Comparison of ENCODE assay signal across 1 cellular context in the genomic region with DNA sequence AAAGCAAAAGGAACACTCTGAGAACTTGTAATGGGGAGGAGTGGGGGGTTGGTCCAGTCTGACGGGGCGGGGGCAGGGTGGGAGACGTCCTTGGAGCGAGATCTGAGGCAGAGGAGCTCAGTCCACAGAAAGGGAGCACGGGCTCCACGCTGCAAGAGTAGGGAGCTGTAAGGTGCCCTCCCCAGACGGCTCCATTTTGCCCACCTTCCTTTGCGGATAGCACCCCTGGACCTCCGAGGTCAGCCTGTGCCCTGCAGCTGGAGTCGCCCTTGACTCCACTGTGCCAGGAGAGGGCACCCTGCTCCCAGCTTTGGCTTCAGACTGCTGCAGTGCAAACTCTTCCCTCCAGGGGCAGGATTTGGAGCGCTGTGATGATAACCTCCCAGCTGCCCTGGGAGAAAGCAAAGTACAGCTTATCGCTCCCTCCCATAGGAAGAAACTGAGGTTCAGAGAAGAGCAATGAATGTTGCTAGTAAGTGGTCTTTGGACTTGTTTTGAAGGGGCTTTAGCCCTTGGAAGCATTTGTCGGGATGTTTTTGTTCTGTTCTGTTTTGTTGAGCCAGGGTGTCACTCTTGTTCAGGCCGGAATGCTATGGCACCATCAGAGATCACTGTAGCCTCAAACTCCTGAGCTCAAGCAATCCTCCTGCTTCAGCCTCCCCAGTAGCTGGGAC.
TF ChIP-seq lines count a peak whose summit lies in the region.

No MANE protein-coding gene starts in this region.

TF ChIP-seq in HepG2, 621 proteins besides CTCF, POLR2A, EP300 and RAD21 (continued from another document and continues in another):
- TF ChIP-seq, protein P1, sequence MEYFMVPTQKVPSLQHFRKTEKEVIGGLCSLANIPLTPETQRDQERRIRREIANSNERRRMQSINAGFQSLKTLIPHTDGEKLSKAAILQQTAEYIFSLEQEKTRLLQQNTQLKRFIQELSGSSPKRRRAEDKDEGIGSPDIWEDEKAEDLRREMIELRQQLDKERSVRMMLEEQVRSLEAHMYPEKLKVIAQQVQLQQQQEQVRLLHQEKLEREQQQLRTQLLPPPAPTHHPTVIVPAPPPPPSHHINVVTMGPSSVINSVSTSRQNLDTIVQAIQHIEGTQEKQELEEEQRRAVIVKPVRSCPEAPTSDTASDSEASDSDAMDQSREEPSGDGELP (IDR thresholded peaks at IDR 0.05; ENCODE audit: borderline replicate concordance, low read depth) = peak; percentile 94
- TF ChIP-seq, protein P2, sequence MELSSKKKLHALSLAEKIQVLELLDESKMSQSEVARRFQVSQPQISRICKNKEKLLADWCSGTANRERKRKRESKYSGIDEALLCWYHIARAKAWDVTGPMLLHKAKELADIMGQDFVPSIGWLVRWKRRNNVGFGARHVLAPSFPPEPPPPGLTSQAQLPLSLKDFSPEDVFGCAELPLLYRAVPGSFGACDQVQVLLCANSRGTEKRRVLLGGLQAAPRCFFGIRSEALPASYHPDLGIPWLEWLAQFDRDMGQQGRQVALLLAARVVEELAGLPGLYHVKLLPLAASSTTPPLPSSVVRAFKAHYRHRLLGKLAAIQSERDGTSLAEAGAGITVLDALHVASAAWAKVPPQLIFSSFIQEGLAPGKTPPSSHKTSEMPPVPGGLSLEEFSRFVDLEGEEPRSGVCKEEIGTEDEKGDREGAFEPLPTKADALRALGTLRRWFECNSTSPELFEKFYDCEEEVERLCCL (CRISPR knock-in tag; IDR thresholded peaks at IDR 0.05; ENCODE audit: borderline replicate concordance) = peak; percentile 50; the same call in 1 of the 2 replicates
- TF ChIP-seq SMARCE1 (IDR thresholded peaks at IDR 0.05; ENCODE audit: borderline replicate concordance) = no peak
- TF ChIP-seq, protein P3, sequence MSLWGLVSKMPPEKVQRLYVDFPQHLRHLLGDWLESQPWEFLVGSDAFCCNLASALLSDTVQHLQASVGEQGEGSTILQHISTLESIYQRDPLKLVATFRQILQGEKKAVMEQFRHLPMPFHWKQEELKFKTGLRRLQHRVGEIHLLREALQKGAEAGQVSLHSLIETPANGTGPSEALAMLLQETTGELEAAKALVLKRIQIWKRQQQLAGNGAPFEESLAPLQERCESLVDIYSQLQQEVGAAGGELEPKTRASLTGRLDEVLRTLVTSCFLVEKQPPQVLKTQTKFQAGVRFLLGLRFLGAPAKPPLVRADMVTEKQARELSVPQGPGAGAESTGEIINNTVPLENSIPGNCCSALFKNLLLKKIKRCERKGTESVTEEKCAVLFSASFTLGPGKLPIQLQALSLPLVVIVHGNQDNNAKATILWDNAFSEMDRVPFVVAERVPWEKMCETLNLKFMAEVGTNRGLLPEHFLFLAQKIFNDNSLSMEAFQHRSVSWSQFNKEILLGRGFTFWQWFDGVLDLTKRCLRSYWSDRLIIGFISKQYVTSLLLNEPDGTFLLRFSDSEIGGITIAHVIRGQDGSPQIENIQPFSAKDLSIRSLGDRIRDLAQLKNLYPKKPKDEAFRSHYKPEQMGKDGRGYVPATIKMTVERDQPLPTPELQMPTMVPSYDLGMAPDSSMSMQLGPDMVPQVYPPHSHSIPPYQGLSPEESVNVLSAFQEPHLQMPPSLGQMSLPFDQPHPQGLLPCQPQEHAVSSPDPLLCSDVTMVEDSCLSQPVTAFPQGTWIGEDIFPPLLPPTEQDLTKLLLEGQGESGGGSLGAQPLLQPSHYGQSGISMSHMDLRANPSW (CRISPR knock-in tag; IDR thresholded peaks at IDR 0.05; ENCODE audit: borderline replicate concordance) = peak; percentile 56; the same call in 1 of the 2 replicates
- TF ChIP-seq, protein P4, sequence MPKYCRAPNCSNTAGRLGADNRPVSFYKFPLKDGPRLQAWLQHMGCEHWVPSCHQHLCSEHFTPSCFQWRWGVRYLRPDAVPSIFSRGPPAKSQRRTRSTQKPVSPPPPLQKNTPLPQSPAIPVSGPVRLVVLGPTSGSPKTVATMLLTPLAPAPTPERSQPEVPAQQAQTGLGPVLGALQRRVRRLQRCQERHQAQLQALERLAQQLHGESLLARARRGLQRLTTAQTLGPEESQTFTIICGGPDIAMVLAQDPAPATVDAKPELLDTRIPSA (CRISPR knock-in tag; IDR thresholded peaks at IDR 0.05; ENCODE audit: borderline replicate concordance) = no peak
- peak; percentile 93 for TF ChIP-seq ZNF547 (CRISPR knock-in tag; IDR thresholded peaks at IDR 0.05)
- no peak for TF ChIP-seq ZNF180 (CRISPR knock-in tag; IDR thresholded peaks at IDR 0.05; ENCODE audit: borderline replicate concordance, low read depth)
- TF ChIP-seq, protein P5, sequence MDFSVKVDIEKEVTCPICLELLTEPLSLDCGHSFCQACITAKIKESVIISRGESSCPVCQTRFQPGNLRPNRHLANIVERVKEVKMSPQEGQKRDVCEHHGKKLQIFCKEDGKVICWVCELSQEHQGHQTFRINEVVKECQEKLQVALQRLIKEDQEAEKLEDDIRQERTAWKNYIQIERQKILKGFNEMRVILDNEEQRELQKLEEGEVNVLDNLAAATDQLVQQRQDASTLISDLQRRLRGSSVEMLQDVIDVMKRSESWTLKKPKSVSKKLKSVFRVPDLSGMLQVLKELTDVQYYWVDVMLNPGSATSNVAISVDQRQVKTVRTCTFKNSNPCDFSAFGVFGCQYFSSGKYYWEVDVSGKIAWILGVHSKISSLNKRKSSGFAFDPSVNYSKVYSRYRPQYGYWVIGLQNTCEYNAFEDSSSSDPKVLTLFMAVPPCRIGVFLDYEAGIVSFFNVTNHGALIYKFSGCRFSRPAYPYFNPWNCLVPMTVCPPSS (IDR thresholded peaks at IDR 0.05) = no peak
- peak; percentile 99 for TF ChIP-seq ZSCAN31 (CRISPR knock-in tag; IDR thresholded peaks at IDR 0.05; ENCODE audit: low read depth)
- peak; percentile 82 for TF ChIP-seq MED1 (CRISPR knock-in tag; IDR thresholded peaks at IDR 0.05)
- TF ChIP-seq, protein P6, sequence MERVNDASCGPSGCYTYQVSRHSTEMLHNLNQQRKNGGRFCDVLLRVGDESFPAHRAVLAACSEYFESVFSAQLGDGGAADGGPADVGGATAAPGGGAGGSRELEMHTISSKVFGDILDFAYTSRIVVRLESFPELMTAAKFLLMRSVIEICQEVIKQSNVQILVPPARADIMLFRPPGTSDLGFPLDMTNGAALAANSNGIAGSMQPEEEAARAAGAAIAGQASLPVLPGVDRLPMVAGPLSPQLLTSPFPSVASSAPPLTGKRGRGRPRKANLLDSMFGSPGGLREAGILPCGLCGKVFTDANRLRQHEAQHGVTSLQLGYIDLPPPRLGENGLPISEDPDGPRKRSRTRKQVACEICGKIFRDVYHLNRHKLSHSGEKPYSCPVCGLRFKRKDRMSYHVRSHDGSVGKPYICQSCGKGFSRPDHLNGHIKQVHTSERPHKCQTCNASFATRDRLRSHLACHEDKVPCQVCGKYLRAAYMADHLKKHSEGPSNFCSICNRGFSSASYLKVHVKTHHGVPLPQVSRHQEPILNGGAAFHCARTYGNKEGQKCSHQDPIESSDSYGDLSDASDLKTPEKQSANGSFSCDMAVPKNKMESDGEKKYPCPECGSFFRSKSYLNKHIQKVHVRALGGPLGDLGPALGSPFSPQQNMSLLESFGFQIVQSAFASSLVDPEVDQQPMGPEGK (CRISPR knock-in tag; IDR thresholded peaks at IDR 0.05) = peak; percentile 86
- TF ChIP-seq ZNF12 (CRISPR knock-in tag; IDR thresholded peaks at IDR 0.05) = peak; percentile 43; the same call in 1 of the 2 replicates
- TF ChIP-seq SMAD9 (CRISPR knock-in tag; IDR thresholded peaks at IDR 0.05) = no peak
- peak; percentile 54 for TF ChIP-seq ASH2L (IDR thresholded peaks at IDR 0.05; ENCODE audit: insufficient read length, low read depth, low read length)
- TF ChIP-seq ZNF564 (CRISPR knock-in tag; IDR thresholded peaks at IDR 0.05) = 0 out of 2 replicates have a peak, but pooled peaks have one; percentile 67
- no peak for TF ChIP-seq ZNF20 (CRISPR knock-in tag; IDR thresholded peaks at IDR 0.05)
- TF ChIP-seq ZNF136 (CRISPR knock-in tag; IDR thresholded peaks at IDR 0.05; ENCODE audit: low read depth) = peak; percentile 89
- peak; percentile 82 for TF ChIP-seq BCL6 (CRISPR knock-in tag; IDR thresholded peaks at IDR 0.05)
- no peak for TF ChIP-seq ZNF839 (CRISPR knock-in tag; IDR thresholded peaks at IDR 0.05; ENCODE audit: borderline replicate concordance)
- peak; percentile 96 for TF ChIP-seq ZNF280D (CRISPR knock-in tag; IDR thresholded peaks at IDR 0.05)
- no peak for TF ChIP-seq ZNF10 (CRISPR knock-in tag; IDR thresholded peaks at IDR 0.05; ENCODE audit: borderline replicate concordance, low read depth)
- peak; percentile 70 for TF ChIP-seq TBL1XR1 (IDR thresholded peaks at IDR 0.05; ENCODE audit: borderline replicate concordance, low read length, partially characterized antibody)
- TF ChIP-seq SALL1 (CRISPR knock-in tag; IDR thresholded peaks at IDR 0.05) = peak; percentile 98
- TF ChIP-seq ZNF292 (CRISPR knock-in tag; IDR thresholded peaks at IDR 0.05; ENCODE audit: borderline replicate concordance, low read depth) = peak; percentile 85; the same call in 1 of the 2 replicates
- no peak for TF ChIP-seq ZNF83 (CRISPR knock-in tag; IDR thresholded peaks at IDR 0.05; ENCODE audit: borderline replicate concordance)
- TF ChIP-seq KLF11 (CRISPR knock-in tag; IDR thresholded peaks at IDR 0.05) = peak; percentile 88
- TF ChIP-seq CBX5 (CRISPR knock-in tag; IDR thresholded peaks at IDR 0.05; ENCODE audit: borderline replicate concordance) = peak; percentile 97; the same call in 1 of the 2 replicates
- TF ChIP-seq ZC3H4 (CRISPR knock-in tag; IDR thresholded peaks at IDR 0.05; ENCODE audit: borderline replicate concordance) = no peak
- TF ChIP-seq FIP1L1 (IDR thresholded peaks at IDR 0.05; ENCODE audit: borderline replicate concordance, insufficient read depth, low read depth, low read length) = 0 out of 2 replicates have a peak, but pooled peaks have one; percentile 58
- peak; percentile 77; the same call in 1 of the 2 replicates for TF ChIP-seq ZNF775 (CRISPR knock-in tag; IDR thresholded peaks at IDR 0.05; ENCODE audit: borderline replicate concordance)
- TF ChIP-seq ZNF788 (CRISPR knock-in tag; IDR thresholded peaks at IDR 0.05; ENCODE audit: borderline replicate concordance) = peak; percentile 95
- TF ChIP-seq ZNF546 (CRISPR knock-in tag; conservative IDR thresholded peaks at IDR 0.05) = peak; percentile 79; the same call in 1 of the 2 replicates
- TF ChIP-seq MBNL3 (CRISPR knock-in tag; conservative IDR thresholded peaks at IDR 0.05) = no peak
- TF ChIP-seq ZBTB42 (CRISPR knock-in tag; IDR thresholded peaks at IDR 0.05) = peak; percentile 92
- TF ChIP-seq MBD4 (IDR thresholded peaks at IDR 0.05; ENCODE audit: borderline replicate concordance, low read length) = no peak
- no peak for TF ChIP-seq ZHX1 (CRISPR knock-in tag; IDR thresholded peaks at IDR 0.05; ENCODE audit: low read depth)
- TF ChIP-seq ZNF670 (CRISPR knock-in tag; IDR thresholded peaks at IDR 0.05; ENCODE audit: borderline replicate concordance) = 0 out of 2 replicates have a peak, but pooled peaks have one; percentile 58
- TF ChIP-seq NFE2L1 (CRISPR knock-in tag; IDR thresholded peaks at IDR 0.05; ENCODE audit: borderline replicate concordance) = no peak
- TF ChIP-seq HMG20A (CRISPR knock-in tag; IDR thresholded peaks at IDR 0.05; ENCODE audit: borderline replicate concordance) = peak; percentile 70
- TF ChIP-seq ZEB1 (IDR thresholded peaks at IDR 0.05; ENCODE audit: insufficient replicate concordance, low read depth) = peak; percentile 86
- no peak for TF ChIP-seq HOXD1 (CRISPR knock-in tag; IDR thresholded peaks at IDR 0.05)
- no peak for TF ChIP-seq ZNF510 (CRISPR knock-in tag; IDR thresholded peaks at IDR 0.05; ENCODE audit: low read depth)
- TF ChIP-seq MIER3 (CRISPR knock-in tag; IDR thresholded peaks at IDR 0.05; ENCODE audit: borderline replicate concordance) = peak; percentile 82; the same call in 1 of the 2 replicates
- TF ChIP-seq CENPX (CRISPR knock-in tag; IDR thresholded peaks at IDR 0.05) = no peak
- 0 out of 2 replicates have a peak, but pooled peaks have one; percentile 60 for TF ChIP-seq E2F5 (CRISPR knock-in tag; conservative IDR thresholded peaks at IDR 0.05)
- TF ChIP-seq RBM39 (IDR thresholded peaks at IDR 0.05; ENCODE audit: low read depth, low read length, poor library complexity, severe bottlenecking) = peak; percentile 71
